Comparison of ENCODE assay signal across 8 cellular contexts in genomic region chr16:8621221-8621571, GRCh38. TPM values are rescaled to one million over a fixed set of nuclear protein-coding genes. Genes with fewer than 3 reads are reported as not detected.
A peak's percentile ranks its signal among the peaks of the same experiment; 100 is the strongest.
DNase-seq lines count a peak whose midpoint lies in the region; FAIRE-seq and TF ChIP-seq lines count a peak whose summit lies in the region.

No MANE protein-coding gene starts in this region.

- H3K36me3 ChIP-seq in SJSA1 = peaks cover 17% of the 10 kb centered on the region

- DNase-seq in GM18507 (ENCODE audit: extremely low spot score, insufficient read length, low read depth) (no peak), SJSA1 (ENCODE audit: low read depth in 1 of 2, low spot score in 2 of 2) (no peak), fibroblast of the aortic adventitia (ENCODE audit: low read depth) (no peak), retinal pigment epithelial cell (ENCODE audit: low read depth) (no peak), anterior cingulate cortex (lab: John Stamatoyannopoulos, UW) (no peak), LoVo (ENCODE audit: low spot score) (no peak), GM12892 (ENCODE audit: insufficient read length) (no peak), NCI-H2107 treated with DMSO at 0.1 percent for 48 hours (lab: John Stamatoyannopoulos, UW; ENCODE audit: unreplicated experiment) (no peak)

- FAIRE-seq in GM18507 (lab: Jason Lieb, UNC) = peak; percentile 26
- no peak for FAIRE-seq in GM12892 (lab: Jason Lieb, UNC)

- TF ChIP-seq CTCF in fibroblast of the aortic adventitia (IDR thresholded peaks at IDR 0.05; ENCODE audit: insufficient read depth, low read length) (no peak), retinal pigment epithelial cell (conservative IDR thresholded peaks at IDR 0.05; ENCODE audit: low read depth, low read length) (no peak)

- peaks cover 6% of the 10 kb centered on the region for H3K4me1 ChIP-seq in SJSA1 (replicated peaks)

- 0 out of 2 replicates have a peak, but pooled peaks cover 3% of the 10 kb centered on the region for H3K27me3 ChIP-seq in SJSA1 (replicated peaks)

- no peak overlapping the region for H3K27ac ChIP-seq in SJSA1

- no peaks in the 10 kb centered on the region for H3K9me3 ChIP-seq in SJSA1 (replicated peaks)

- H3K4me3 ChIP-seq in SJSA1 (peak overlapping the region; percentile 85), fibroblast of the aortic adventitia (ENCODE audit: low read depth, low read length) (peak overlapping the region; percentile 99), retinal pigment epithelial cell (ENCODE audit: low read length) (peak overlapping the region; percentile 100)

- TF ChIP-seq POLR2A in GM12892 (IDR thresholded peaks at IDR 0.05; ENCODE audit: low read depth, low read length) = no peak

RNA-seq across cellular contexts. Expression of gene METTL22, which starts 0.3 kb away (rescaled TPM):
- 14.9 and 19.8 TPM in 2 replicates for total RNA-seq in SJSA1 (2014; rRNA removed; shearing (Covaris generic))
- total RNA-seq in fibroblast of the aortic adventitia (ENCODE audit: low replicate concordance) = 21.7 and 59.1 TPM in 2 replicates
- 18.0 TPM for polyA plus RNA-seq in GM12892 (2012; ENCODE audit: missing spikeins)

RNA-seq across cellular contexts. Expression of gene TMEM114, which starts 30.9 kb away (rescaled TPM):
- not detected in 2 replicates for total RNA-seq in SJSA1 (2014; rRNA removed; shearing (Covaris generic))
- not detected in 2 replicates for total RNA-seq in fibroblast of the aortic adventitia (ENCODE audit: low replicate concordance)
- polyA plus RNA-seq in GM12892 (2012; ENCODE audit: missing spikeins) = not detected

RNA-seq across cellular contexts. Expression of gene ABAT, which starts 53.2 kb away (rescaled TPM):
- total RNA-seq in SJSA1 (2014; rRNA removed; shearing (Covaris generic)) = 4.4 and 5.7 TPM in 2 replicates
- total RNA-seq in fibroblast of the aortic adventitia (ENCODE audit: low replicate concordance) = 1.4 and 8.3 TPM in 2 replicates
- 3.3 TPM for polyA plus RNA-seq in GM12892 (2012; ENCODE audit: missing spikeins)
